ENCODE assay signal across 9 cellular contexts in the genomic region with DNA sequence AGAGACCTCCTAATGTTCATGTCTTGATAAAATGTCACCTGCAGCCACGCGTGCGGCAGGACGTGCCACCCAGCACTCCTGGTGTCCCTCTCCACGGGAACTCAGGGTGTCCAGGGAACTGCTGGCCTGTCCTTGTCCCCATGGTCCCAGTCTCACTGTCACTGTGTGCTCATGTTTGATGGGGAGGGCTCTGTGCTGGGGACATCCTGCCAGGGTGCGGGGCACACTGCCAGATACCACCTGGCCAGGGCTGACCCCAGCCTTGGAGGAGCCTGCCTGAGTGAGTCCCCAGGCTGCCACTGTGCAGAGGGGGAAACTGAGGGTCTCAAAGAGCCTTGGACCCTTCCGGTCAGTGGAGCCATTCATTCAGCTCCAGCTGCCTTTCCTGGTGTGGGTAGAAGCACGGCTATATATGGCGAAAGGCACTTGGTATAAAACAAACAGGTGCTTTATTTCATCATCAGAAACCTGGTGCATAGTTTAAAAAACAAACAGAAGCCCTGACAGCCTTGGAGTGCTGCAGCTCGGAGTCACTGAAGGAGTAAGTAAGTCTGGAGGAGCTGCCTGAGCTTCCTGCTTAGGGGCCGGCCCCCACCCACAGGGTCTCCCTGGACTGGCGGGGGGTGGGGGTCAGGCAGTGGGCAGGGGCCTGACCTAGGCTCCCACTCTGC. TPM values are rescaled to one million over a fixed set of nuclear protein-coding genes. Genes with fewer than 3 reads are reported as not detected.
A peak's percentile ranks its signal among the peaks of the same experiment; 100 is the strongest.
DNase-seq lines count a peak whose midpoint lies in the region; ATAC-seq and TF ChIP-seq lines count a peak whose summit lies in the region.
"Had no signal": no experiment of that assay in that cellular context is flagged by ENCODE, and none has a peak within 500 bp of the region (broad histone marks: within the 10 kb centered on the region; RNA-seq: fewer than 3 reads in every experiment).

No MANE protein-coding gene starts in this region.

- no peak for ATAC-seq in CD8-positive, alpha-beta T cell
- no peak for ATAC-seq in HG03095 (IDR thresholded peaks at IDR 0.05; ENCODE audit: unreplicated experiment)
- ATAC-seq in GM18868 (IDR thresholded peaks at IDR 0.05; ENCODE audit: unreplicated experiment), result no peak

- peaks cover 56% of the 10 kb centered on the region for H3K36me3 Mint-ChIP-seq in CD8-positive, alpha-beta T cell
- peaks cover 6% of the 10 kb centered on the region for H3K36me3 Mint-ChIP-seq in IgD-negative memory B cell

- intact Hi-C loops in CD8-positive, alpha-beta T cell (cut with DNase I, micrococcal nuclease), result loop anchor here (5.0 to 10.0 kb wide), 3 partner anchors 88 to 685 kb away; partner anchors contain the start of genes HAUS3 (in 2 of the 2), POLN (in 2 of the 2), ADD1 (in 1 of the 2) and HTT (in 1 of the 2)

- no peaks in the 10 kb centered on the region for H3K9me3 Mint-ChIP-seq in CD8-positive, alpha-beta T cell
- H3K9me3 Mint-ChIP-seq in IgD-negative memory B cell, result no peaks in the 10 kb centered on the region

- no peak overlapping the region for H3K27ac ChIP-seq in CD8-positive, alpha-beta T cell (ENCODE audit: low read depth, low read length)
- H3K27ac ChIP-seq in cingulate gyrus (ENCODE audit: low read depth, low read length) (peak overlapping the region; percentile 29), neutrophil (peak overlapping the region; percentile 88)

- peak overlapping the region; percentile 55 for H3K27ac Mint-ChIP-seq in CD8-positive, alpha-beta T cell
- peak overlapping the region; percentile 31 to 98 (median 84) for H3K27ac Mint-ChIP-seq in IgD-negative memory B cell

- H3K4me3 ChIP-seq in CD8-positive, alpha-beta T cell (ENCODE audit: low read depth, low read length), result no peak overlapping the region
- H3K4me3 ChIP-seq in neutrophil (ENCODE audit: low read depth in 1 of 2, low read length in 1 of 2), result no peak overlapping the region

- H3K9me3 ChIP-seq in CD8-positive, alpha-beta T cell (ENCODE audit: low read length), result no peaks in the 10 kb centered on the region
- H3K9me3 ChIP-seq in neutrophil, result no peaks in the 10 kb centered on the region

- CTCF ChIA-PET in CD8-positive, alpha-beta T cell (lab: Charles Lee), result no interaction called here

- peaks cover 22% of the 10 kb centered on the region for H3K36me3 ChIP-seq in CD8-positive, alpha-beta T cell (ENCODE audit: insufficient read depth, low read length)
- peaks cover 62% of the 10 kb centered on the region for H3K36me3 ChIP-seq in neutrophil

- no peak for TF ChIP-seq CTCF in CD8-positive, alpha-beta T cell (IDR thresholded peaks at IDR 0.05)
- no peak for TF ChIP-seq CTCF in neutrophil (IDR thresholded peaks at IDR 0.05)

- H3K27me3 Mint-ChIP-seq in CD8-positive, alpha-beta T cell (ENCODE audit: low read depth), result no peaks in the 10 kb centered on the region
- H3K27me3 Mint-ChIP-seq in IgD-negative memory B cell, result no peaks in the 10 kb centered on the region

- H3K27me3 ChIP-seq in CD8-positive, alpha-beta T cell (ENCODE audit: insufficient read depth, low read length), result no peaks in the 10 kb centered on the region
- no peaks in the 10 kb centered on the region for H3K27me3 ChIP-seq in neutrophil

- H3K4me1 ChIP-seq in CD8-positive, alpha-beta T cell (ENCODE audit: insufficient read depth, low read length), result peaks cover 30% of the 10 kb centered on the region
- H3K4me1 ChIP-seq in neutrophil (ENCODE audit: control insufficient read depth in 1 of 2, insufficient read depth in 1 of 2, low read depth in 1 of 2, low read length in 1 of 2), result peaks cover 34 to 39% of the 10 kb centered on the region in 2 experiments

- no peak overlapping the region for H3K4me3 Mint-ChIP-seq in CD8-positive, alpha-beta T cell
- H3K4me3 Mint-ChIP-seq in IgD-negative memory B cell, result peak overlapping the region in 2 of 4 donors; percentile 8 to 58

- DNase-seq in CD8-positive, alpha-beta T cell, result no peak
- DNase-seq in stimulated activated naive CD4-positive, alpha-beta T cell (lab: John Stamatoyannopoulos, UW), result no peak
- no peak for DNase-seq in stimulated activated CD4-positive, alpha-beta T cell treated with anti-CD3 and anti-CD28 coated beads, Interleukin-2, amount 100 ng/mL, for 24 hours
- DNase-seq: NCI-H82 had no signal

- POLR2A ChIA-PET in CD8-positive, alpha-beta T cell (lab: Charles Lee), result interaction anchor here (0.6 kb wide), 1 partner anchor 86 kb away, joined by 7 read pairs; no protein-coding TSS in a partner anchor

- peaks cover 19% of the 10 kb centered on the region for H3K4me1 Mint-ChIP-seq in CD8-positive, alpha-beta T cell (ENCODE audit: low read depth)
- H3K4me1 Mint-ChIP-seq in IgD-negative memory B cell, result peaks cover 16 to 23% (median 22%) of the 10 kb centered on the region in 3 donors

RNA-seq across cellular contexts. Expression of gene NOP14, which starts 32.9 kb away (rescaled TPM):
- 10 to 100 TPM; 23.5 to 23.9 TPM for total RNA-seq in CD8-positive, alpha-beta T cell
- 18.9 TPM for polyA plus RNA-seq in IgD-negative memory B cell

RNA-seq across cellular contexts. Expression of gene GRK4, which starts 33.1 kb away (rescaled TPM):
- 1 to 10 TPM; 1.2 to 1.3 TPM for total RNA-seq in CD8-positive, alpha-beta T cell
- polyA plus RNA-seq in IgD-negative memory B cell, result 0.99 TPM
